In genomic region chr17:38746004-38746892, GRCh38 we compare ENCODE assay signal across 9 cellular contexts. TPM values are rescaled to one million over a fixed set of nuclear protein-coding genes. Genes with fewer than 3 reads are reported as not detected.
DNase-seq lines count a peak whose midpoint lies in the region; ATAC-seq and TF ChIP-seq lines count a peak whose summit lies in the region.
"Had no signal": no experiment of that assay in that cellular context is flagged by ENCODE, and none has a peak within 500 bp of the region (broad histone marks: within the 10 kb centered on the region; RNA-seq: fewer than 3 reads in every experiment).

No MANE protein-coding gene starts in this region.

- no peaks in the 10 kb centered on the region for H3K9me3 Mint-ChIP-seq in MCF 10A (ENCODE audit: unreplicated experiment)

- peaks cover 7% of the 10 kb centered on the region for H3K27me3 ChIP-seq in HUES6 (ENCODE audit: control insufficient read depth, insufficient read depth, low read length)
- no peaks in the 10 kb centered on the region for H3K27me3 ChIP-seq in muscle layer of colon (ENCODE audit: control insufficient read depth in 1 of 2, insufficient read depth in 2 of 2, low read length in 2 of 2)

- DNase-seq in AG04449 (ENCODE audit: low read depth, low spot score) = no peak
- no peak for DNase-seq in MCF 10A (ENCODE audit: unreplicated experiment)
- no peak for DNase-seq in AG20443 (ENCODE audit: low spot score)
- no peak for DNase-seq in KG1 (lab: John Stamatoyannopoulos, UW)
- no peak for DNase-seq in activated naive CD4-positive, alpha-beta T cell treated with Interleukin-2 at 50 U/mL for 16 hours
- DNase-seq: central memory CD4-positive, alpha-beta T cell had no signal

- peak overlapping the region; percentile 81 for H3K9ac ChIP-seq in HUES6 (ENCODE audit: low read length)
- H3K9ac ChIP-seq in muscle layer of colon (ENCODE audit: low read length) = peak overlapping the region; percentile 68

- CTCF ChIA-PET in AG04449 (lab: Yijun Ruan, JAX) = interaction anchor here (0.9 to 5.4 kb wide), 5 partner anchors 11 to 69 kb away, joined by 3 to 78 read pairs (median 4); no protein-coding TSS in a partner anchor
- CTCF ChIA-PET in MCF 10A (lab: Yijun Ruan, JAX) = interaction anchor here (1.0 to 5.4 kb wide), 3 partner anchors 9 to 15 kb away, joined by 3 to 45 read pairs (median 4); no protein-coding TSS in a partner anchor

- peak overlapping the region; percentile 20 for H3K27ac Mint-ChIP-seq in MCF 10A (ENCODE audit: low read depth, unreplicated experiment)

- POLR2A ChIA-PET in AG04449 (lab: Yijun Ruan, JAX) (interaction anchor here (1.0 kb wide), 1 partner anchor 30 kb away, joined by 4 read pairs; no protein-coding TSS in a partner anchor), MCF 10A (lab: Yijun Ruan, JAX) (interaction anchor here (0.7 to 2.5 kb wide), 4 partner anchors 10 to 716 kb away, joined by 3 to 11 read pairs (median 8); partner anchors contain the start of genes CISD3 and MLLT6)

- H3K4me1 Mint-ChIP-seq in MCF 10A (ENCODE audit: insufficient read depth, unreplicated experiment) = peaks cover 49% of the 10 kb centered on the region

- intact Hi-C loops in MCF 10A (cut with micrococcal nuclease) = no loop called here

- H3K27me3 Mint-ChIP-seq in MCF 10A (ENCODE audit: insufficient read depth, unreplicated experiment) = no peaks in the 10 kb centered on the region

- H3K27ac ChIP-seq in HUES6 (ENCODE audit: low read depth, low read length) = peak overlapping the region; percentile 53; the same call in 1 of the 2 replicates
- peak overlapping the region; percentile 59 for H3K27ac ChIP-seq in muscle layer of colon (ENCODE audit: low read depth, low read length)

- peak overlapping the region; percentile 96 for H3K4me3 Mint-ChIP-seq in MCF 10A (ENCODE audit: unreplicated experiment)

- H3K4me1 ChIP-seq in HUES6 (ENCODE audit: control insufficient read depth, insufficient read depth, low read length) (peaks cover 44% of the 10 kb centered on the region), muscle layer of colon (ENCODE audit: insufficient read depth, low read length) (peaks cover 41% of the 10 kb centered on the region)

- TF ChIP-seq CTCF in AG04449 (IDR thresholded peaks at IDR 0.05; ENCODE audit: insufficient read depth, low read length, missing control alignments) = no peak
- no peak for TF ChIP-seq CTCF in MCF 10A (IDR thresholded peaks at IDR 0.05; ENCODE audit: unreplicated experiment)

- no TSS peak for BruUV-seq in MCF 10A (replicated peaks; lab: Mats Ljungman, UMichigan)

- H3K4me3 ChIP-seq in AG04449 (ENCODE audit: low read depth, low read length) (peak overlapping the region; percentile 88), HUES6 (ENCODE audit: low read depth, low read length) (peak overlapping the region; percentile 96), muscle layer of colon (ENCODE audit: low read depth in 1 of 2, low read length in 2 of 2) (peak overlapping the region; percentile 49 to 63)

- no peak for ATAC-seq in GM19452 (IDR thresholded peaks at IDR 0.05; ENCODE audit: unreplicated experiment)

- H3K36me3 ChIP-seq in HUES6 (ENCODE audit: control insufficient read depth, insufficient read depth, low read length) (peaks cover 10% of the 10 kb centered on the region; the same call in 1 of the 2 replicates), muscle layer of colon (ENCODE audit: insufficient read depth, low read length) (no peaks in the 10 kb centered on the region)

- H3K9me3 ChIP-seq in HUES6 (ENCODE audit: control insufficient read depth, insufficient read depth, low read depth, low read length) (no peaks in the 10 kb centered on the region), muscle layer of colon (ENCODE audit: low read length) (no peaks in the 10 kb centered on the region)

- peaks cover 22% of the 10 kb centered on the region for H3K36me3 Mint-ChIP-seq in MCF 10A (ENCODE audit: insufficient read depth, unreplicated experiment)

RNA-seq across cellular contexts. Expression of gene PCGF2, which starts 1.9 kb away (rescaled TPM):
- 32.6 and 39.5 TPM in 2 replicates for total RNA-seq in MCF 10A (2022)

RNA-seq across cellular contexts. Expression of gene PSMB3, which starts 6.3 kb away (rescaled TPM):
- total RNA-seq in MCF 10A (2022) = 124 and 145 TPM in 2 replicates

RNA-seq across cellular contexts. Expression of gene CISD3, which starts 16.1 kb away (rescaled TPM):
- total RNA-seq in MCF 10A (2022) = 36.8 and 42.0 TPM in 2 replicates

RNA-seq across cellular contexts. Expression of gene MLLT6, which starts 41.2 kb away (rescaled TPM):
- 59.6 and 65.3 TPM in 2 replicates for total RNA-seq in MCF 10A (2022)

RNA-seq across cellular contexts. Expression of gene PIP4K2B, which starts 53.1 kb away (rescaled TPM):
- 25.9 and 27.4 TPM in 2 replicates for total RNA-seq in MCF 10A (2022)
